In genomic region chr15:32849769-32850668, GRCh38 we compare ENCODE assay signal across 12 cellular contexts.
DNase-seq lines count a peak whose midpoint lies in the region; ATAC-seq and TF ChIP-seq lines count a peak whose summit lies in the region.
"Had no signal": no experiment of that assay in that cellular context is flagged by ENCODE, and none has a peak within 500 bp of the region (broad histone marks: within the 10 kb centered on the region; RNA-seq: fewer than 3 reads in every experiment).

No MANE protein-coding gene starts in this region.

- DNase-seq in EL (peak; percentile 93), NOMO-1 (lab: John Stamatoyannopoulos, UW; ENCODE audit: unreplicated experiment in 2 of 2) (peak; percentile 71 to 95), mammary epithelial cell (peak; percentile 91), omental fat pad (ENCODE audit: low spot score) (no peak), mucosa of gallbladder (ENCODE audit: low spot score) (no peak), spleen (no peak), cortex of kidney (lab: John Stamatoyannopoulos, UW) (no peak)
- DNase-seq in activated naive CD4-positive, alpha-beta T cell treated with anti-CD3 and anti-CD28 coated beads, Interleukin-2, amount 50 U/mL, for 16 hours, result no peak
- DNase-seq: Kasumi-1; NCI-H69; stimulated activated CD4-positive, alpha-beta T cell treated with anti-CD3 and anti-CD28 coated beads, Interleukin-2, amount 100 ng/mL, for 48 hours had no signal

- H3K79me2 ChIP-seq in mammary epithelial cell (ENCODE audit: insufficient read depth, low read length), result no peaks in the 10 kb centered on the region

- H3K9me3 ChIP-seq in mammary epithelial cell (replicated peaks; ENCODE audit: insufficient read depth, low read length), result no peaks in the 10 kb centered on the region
- no peaks in the 10 kb centered on the region for H3K9me3 ChIP-seq in spleen
- H3K9me3 ChIP-seq: suprapubic skin had no signal

- H3K4me2 ChIP-seq in mammary epithelial cell (ENCODE audit: insufficient read depth, low read depth, low read length), result peak overlapping the region; percentile 26

- no peak overlapping the region for H3K9ac ChIP-seq in mammary epithelial cell (ENCODE audit: insufficient read depth, low read length)

- H3K4me1 ChIP-seq in mammary epithelial cell (ENCODE audit: insufficient read depth, low read length) (peaks cover 33% of the 10 kb centered on the region), spleen (no peaks in the 10 kb centered on the region)
- H3K4me1 ChIP-seq: suprapubic skin had no signal

- ATAC-seq in omental fat pad (ENCODE audit: low FRiP score), result peak; percentile 58

- BruUV-seq in mammary epithelial cell (replicated peaks; lab: Mats Ljungman, UMichigan), result no TSS peak

- dilution Hi-C loops in mammary epithelial cell (cut with HindIII; ENCODE audit: low sequenced_read_pairs), result no loop called here

- in situ Hi-C loops in mammary epithelial cell (cut with MboI; ENCODE audit: low sequenced_read_pairs in 2 of 2), result loop anchor here in 1 of 2 donors (10.0 to 25.0 kb wide), 3 partner anchors 105 to 287 kb away; no protein-coding TSS in a partner anchor

- H3K4me3 ChIP-seq in mammary epithelial cell (replicated peaks in 1 of 3; ENCODE audit: insufficient read depth in 1 of 3, low read depth in 2 of 3, low read length in 3 of 3) (no peak overlapping the region), spleen (no peak overlapping the region)
- H3K4me3 ChIP-seq: suprapubic skin had no signal

- intact Hi-C loops in mammary epithelial cell (cut with micrococcal nuclease) (no loop called here), spleen (cut with DNase I; ENCODE audit: low total_unique reads) (loop anchor here (10.0 kb wide), 1 partner anchor 85 kb away; no protein-coding TSS in a partner anchor)

- H2AFZ ChIP-seq in mammary epithelial cell (ENCODE audit: low read depth, low read length), result no peak overlapping the region

- CTCF ChIA-PET in mammary epithelial cell (lab: Charles Lee; ENCODE audit: low non-redundant PET), result interaction anchor here (0.6 kb wide), 1 partner anchor 86 kb away, joined by 4 read pairs; no protein-coding TSS in a partner anchor

- no peaks in the 10 kb centered on the region for H3K36me3 ChIP-seq in mammary epithelial cell (ENCODE audit: insufficient read depth, low read length)
- no peaks in the 10 kb centered on the region for H3K36me3 ChIP-seq in spleen
- H3K36me3 ChIP-seq: suprapubic skin had no signal

- no peak for TF ChIP-seq POLR2A in spleen (IDR thresholded peaks at IDR 0.05)

- H3K27ac ChIP-seq in mammary epithelial cell (ENCODE audit: insufficient read depth, low read depth, low read length) (peak overlapping the region; percentile 67), spleen (no peak overlapping the region)
- H3K27ac ChIP-seq: suprapubic skin had no signal

- H4K20me1 ChIP-seq in mammary epithelial cell (ENCODE audit: insufficient read depth, low read length), result no peaks in the 10 kb centered on the region

- H3K27me3 ChIP-seq in mammary epithelial cell (ENCODE audit: insufficient read depth, low read length) (no peaks in the 10 kb centered on the region), spleen (replicated peaks in 1 of 7) (no peaks in the 10 kb centered on the region)
- H3K27me3 ChIP-seq: suprapubic skin had no signal

- WGBS in mammary epithelial cell (ENCODE audit: low coverage, missing lambda C conversion rate), result 67% methylated on average over 11 of the region's 11 CpGs
- 75 to 87% (median 80%) methylated on average over 11 of the region's 11 CpGs for WGBS in spleen, 5 donors

- no peak for TF ChIP-seq CTCF in mammary epithelial cell (conservative IDR thresholded peaks at IDR 0.05 in 1 of 2, IDR thresholded peaks at IDR 0.05 in 1 of 2; ENCODE audit: extremely low read depth in 1 of 2, insufficient read depth in 1 of 2, low read depth in 1 of 2, low read length in 2 of 2)
- TF ChIP-seq CTCF in omental fat pad (IDR thresholded peaks at IDR 0.05), result no peak
- TF ChIP-seq CTCF in spleen (IDR thresholded peaks at IDR 0.05 in 8 of 11, conservative IDR thresholded peaks at IDR 0.05 in 3 of 11), result no peak

Comparison
In these comparisons a context has a peak if more than half of its experiments do, and no peak if none do; other contexts are left out.
1. DNase-seq: peak in EL (single experiment), NOMO-1 (2 of 2) and mammary epithelial cell (single experiment); none in omental fat pad (single experiment), mucosa of gallbladder (single experiment), spleen (single experiment), activated naive CD4-positive, alpha-beta T cell treated with anti-CD3 and anti-CD28 coated beads, Interleukin-2, amount 50 U/mL, for 16 hours (single experiment) and cortex of kidney (single experiment).